ENCODE assay signal across 18 cellular contexts in the genomic region with DNA sequence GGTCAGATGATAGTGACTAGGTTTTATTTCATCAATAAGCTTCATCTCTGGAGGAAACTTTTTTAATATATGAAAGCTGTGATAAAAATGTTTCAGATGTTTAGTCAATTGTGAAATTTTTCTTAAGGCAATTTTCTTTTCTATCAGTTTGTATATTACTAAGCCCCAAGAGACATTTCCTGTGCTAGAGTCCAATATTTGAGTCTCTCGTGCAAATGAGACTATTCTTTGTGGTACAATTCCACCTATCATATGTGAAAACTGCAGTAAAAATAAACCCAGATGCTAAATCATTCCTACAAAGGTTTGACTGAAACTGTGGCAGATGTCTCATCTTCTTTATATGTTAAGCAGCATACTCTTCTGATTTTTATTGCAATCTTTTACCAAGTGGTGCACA. TPM values are rescaled to one million over a fixed set of nuclear protein-coding genes. Genes with fewer than 3 reads are reported as not detected.
DNase-seq lines count a peak whose midpoint lies in the region; ATAC-seq and TF ChIP-seq lines count a peak whose summit lies in the region.
"Had no signal": no experiment of that assay in that cellular context is flagged by ENCODE, and none has a peak within 500 bp of the region (broad histone marks: within the 10 kb centered on the region; RNA-seq: fewer than 3 reads in every experiment).

No MANE protein-coding gene starts in this region.

- H3F3A ChIP-seq in SK-N-SH (replicated peaks; ENCODE audit: insufficient read depth): peaks cover 33% of the 10 kb centered on the region

- POLR2A ChIA-PET in SK-N-SH (lab: Yijun Ruan, JAX): interaction anchor here (0.8 to 1.9 kb wide), 4 partner anchors 11 to 30 kb away, joined by 3 to 11 read pairs (median 6); a partner anchor contains a TSS

- TF ChIP-seq EP300 in SK-N-SH (IDR thresholded peaks at IDR 0.05; ENCODE audit: borderline replicate concordance in 1 of 2, low read depth in 1 of 2, low read length in 1 of 2): no peak

- H3K9ac ChIP-seq in SK-N-SH: peak overlapping the region; percentile 68

- intact Hi-C loops in adrenal gland (cut with DNase I): no loop called here
- intact Hi-C loops in posterior vena cava (cut with DNase I): no loop called here

- H3K27ac ChIP-seq in SK-N-SH (ENCODE audit: low read depth in 2 of 2, low read length in 1 of 2) (peak overlapping the region; percentile 95 to 98), adrenal gland (peak overlapping the region in 3 of 5 donors; percentile 40 to 66 (median 55)), hepatocyte (peak overlapping the region; percentile 83)
- H3K27ac ChIP-seq: 22Rv1, pancreas, thoracic aorta had no signal

- H3K27me3 Mint-ChIP-seq in stimulated activated memory B cell treated with anti-CD40 and anti-IgM and Interleukin-4, amounts not matched to agents 10 μg/mL and 1 μg/mL and 100 μg/mL, for 72 hours: no peaks in the 10 kb centered on the region

- no peaks in the 10 kb centered on the region for H4K20me1 ChIP-seq in SK-N-SH (ENCODE audit: insufficient read depth)
- no peaks in the 10 kb centered on the region for H4K20me1 ChIP-seq in hepatocyte (ENCODE audit: insufficient read depth, poor library complexity, severe bottlenecking)

- no peaks in the 10 kb centered on the region for H3K9me3 Mint-ChIP-seq in stimulated activated memory B cell treated with anti-CD40 and anti-IgM and Interleukin-4, amounts not matched to agents 10 μg/mL and 1 μg/mL and 100 μg/mL, for 72 hours
- H3K9me3 Mint-ChIP-seq: activated naive CD4-positive, alpha-beta T cell treated with anti-CD3 and anti-CD28 coated beads, Interleukin-2, amount 50 U/mL, for 72 hours; endodermal cell had no signal

- H3K4me2 ChIP-seq in SK-N-SH (peak overlapping the region; percentile 55; the same call in 1 of the 2 replicates), hepatocyte (peak overlapping the region; percentile 45)

- H3K4me3 Mint-ChIP-seq in stimulated activated memory B cell treated with anti-CD40 and anti-IgM and Interleukin-4, amounts not matched to agents 10 μg/mL and 1 μg/mL and 100 μg/mL, for 72 hours: no peak overlapping the region
- H3K4me3 Mint-ChIP-seq: endodermal cell had no signal

- TF ChIP-seq POLR2A in adrenal gland (IDR thresholded peaks at IDR 0.05): no peak

- TF ChIP-seq RAD21 in SK-N-SH (IDR thresholded peaks at IDR 0.05; ENCODE audit: low read length): no peak

- no peaks in the 10 kb centered on the region for H3K9me2 ChIP-seq in SK-N-SH
- H3K9me2 ChIP-seq in hepatocyte (replicated peaks; ENCODE audit: insufficient read depth): no peaks in the 10 kb centered on the region

- TF ChIP-seq CTCF in SK-N-SH (IDR thresholded peaks at IDR 0.05): no peak
- TF ChIP-seq CTCF in adrenal gland (IDR thresholded peaks at IDR 0.05): no peak
- no peak for TF ChIP-seq CTCF in hepatocyte (IDR thresholded peaks at IDR 0.05; ENCODE audit: poor library complexity)

- peak overlapping the region; percentile 50 for H3K27ac Mint-ChIP-seq in stimulated activated memory B cell treated with anti-CD40 and anti-IgM and Interleukin-4, amounts not matched to agents 10 μg/mL and 1 μg/mL and 100 μg/mL, for 72 hours

- DNase-seq in SK-N-SH (no peak), adrenal gland (no peak), hepatocyte (ENCODE audit: low spot score) (no peak), posterior vena cava (ENCODE audit: low spot score) (no peak), NCI-H526 (lab: John Stamatoyannopoulos, UW) (no peak)
- DNase-seq in activated naive CD4-positive, alpha-beta T cell treated with anti-CD3 and anti-CD28 coated beads, Interleukin-2, amount 50 U/mL, for 16 hours: no peak
- DNase-seq: activated CD4-positive, alpha-beta T cell treated with anti-CD3 and anti-CD28 coated beads for 4 hours; DMS79 treated with DMSO at 0.1 percent for 48 hours; endodermal cell; mucosa of descending colon; NCI-H2171; pancreas; T-helper 9 cell had no signal

- peaks cover 32 to 38% of the 10 kb centered on the region in 2 experiments for H3K36me3 ChIP-seq in SK-N-SH (replicated peaks in 1 of 2; ENCODE audit: control insufficient read depth in 1 of 2, insufficient read depth in 2 of 2, low read length in 1 of 2)
- H3K36me3 ChIP-seq in adrenal gland (replicated peaks in 1 of 2): peaks cover 0 to 38% of the 10 kb centered on the region in 2 donors
- no peaks in the 10 kb centered on the region for H3K36me3 ChIP-seq in hepatocyte (replicated peaks; ENCODE audit: insufficient read depth, low read depth)

- H3K27me3 ChIP-seq in SK-N-SH (ENCODE audit: insufficient read depth) (no peaks in the 10 kb centered on the region), adrenal gland (no peaks in the 10 kb centered on the region), hepatocyte (no peaks in the 10 kb centered on the region)
- H3K27me3 ChIP-seq: pancreas had no signal

- ATAC-seq in SK-N-SH treated with all-trans-retinoic acid at 6 μM for 48 hours: no peak
- ATAC-seq in stimulated activated memory B cell treated with anti-CD40 and anti-IgM and Interleukin-4, amounts not matched to agents 10 μg/mL and 1 μg/mL and 100 μg/mL, for 72 hours: no peak
- ATAC-seq: mucosa of descending colon had no signal

- peaks cover 10% of the 10 kb centered on the region for H3K4me1 Mint-ChIP-seq in stimulated activated memory B cell treated with anti-CD40 and anti-IgM and Interleukin-4, amounts not matched to agents 10 μg/mL and 1 μg/mL and 100 μg/mL, for 72 hours

- H3K4me1 ChIP-seq in SK-N-SH (ENCODE audit: control insufficient read depth in 1 of 2, insufficient read depth in 2 of 2, low read depth in 1 of 2, low read length in 1 of 2): peaks cover 14 to 26% of the 10 kb centered on the region in 2 experiments; a peak in 3 of 4 replicates
- peaks cover 0 to 23% of the 10 kb centered on the region in 2 donors for H3K4me1 ChIP-seq in adrenal gland (replicated peaks in 1 of 2)
- peaks cover 10% of the 10 kb centered on the region for H3K4me1 ChIP-seq in hepatocyte (ENCODE audit: insufficient read depth)
- H3K4me1 ChIP-seq: pancreas had no signal

- H2AFZ ChIP-seq in SK-N-SH (ENCODE audit: low read depth): peak overlapping the region; percentile 37; the same call in 1 of the 2 replicates
- H2AFZ ChIP-seq in hepatocyte: no peak overlapping the region

- CTCF ChIA-PET in SK-N-SH (lab: Yijun Ruan, JAX): interaction anchor here (0.8 to 2.3 kb wide), 7 partner anchors 10 to 373 kb away, joined by 3 to 13 read pairs (median 5); a partner anchor contains a TSS

- H3K4me3 ChIP-seq in SK-N-SH (ENCODE audit: low read depth in 2 of 2, low read length in 1 of 2) (no peak overlapping the region), adrenal gland (no peak overlapping the region), hepatocyte (no peak overlapping the region)
- H3K4me3 ChIP-seq: mucosa of descending colon, pancreas, thoracic aorta had no signal

- H3K9me3 ChIP-seq in SK-N-SH: no peaks in the 10 kb centered on the region
- H3K9me3 ChIP-seq in adrenal gland (replicated peaks in 1 of 3): no peaks in the 10 kb centered on the region
- no peaks in the 10 kb centered on the region for H3K9me3 ChIP-seq in hepatocyte (ENCODE audit: low read depth)
- H3K9me3 ChIP-seq: mucosa of descending colon, pancreas, thoracic aorta had no signal

- H3K36me3 Mint-ChIP-seq in stimulated activated memory B cell treated with anti-CD40 and anti-IgM and Interleukin-4, amounts not matched to agents 10 μg/mL and 1 μg/mL and 100 μg/mL, for 72 hours: peaks cover 57% of the 10 kb centered on the region

- WGBS in SK-N-SH (ENCODE audit: low lambda C conversion rate): 75% methylated on average over 1 of the region's 1 CpG
- WGBS in adrenal gland, 4 donors: 68 to 87% (median 78%) methylated on average over 1 of the region's 1 CpG
- 74% methylated on average over 1 of the region's 1 CpG for WGBS in hepatocyte (ENCODE audit: low lambda C conversion rate, missing lambda C conversion rate)

- H3K79me2 ChIP-seq in SK-N-SH (ENCODE audit: insufficient read depth): no peaks in the 10 kb centered on the region
- H3K79me2 ChIP-seq in hepatocyte: no peaks in the 10 kb centered on the region

TF ChIP-seq in SK-N-SH, 30 proteins besides CTCF, POLR2A, EP300 and RAD21 (continues in another document):
- TF ChIP-seq, protein P1, sequence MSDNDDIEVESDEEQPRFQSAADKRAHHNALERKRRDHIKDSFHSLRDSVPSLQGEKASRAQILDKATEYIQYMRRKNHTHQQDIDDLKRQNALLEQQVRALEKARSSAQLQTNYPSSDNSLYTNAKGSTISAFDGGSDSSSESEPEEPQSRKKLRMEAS (IDR thresholded peaks at IDR 0.05; ENCODE audit: low read depth): no peak
- TF ChIP-seq TCF12 (IDR thresholded peaks at IDR 0.05): no peak
- TF ChIP-seq POLR2AphosphoS5 (IDR thresholded peaks at IDR 0.05; ENCODE audit: low read depth, low read length): no peak
- TF ChIP-seq RXRA (IDR thresholded peaks at IDR 0.05; ENCODE audit: borderline replicate concordance, low read depth): no peak
- TF ChIP-seq RFX5 (IDR thresholded peaks at IDR 0.05; ENCODE audit: low read length): no peak
- no peak for TF ChIP-seq MEF2A (IDR thresholded peaks at IDR 0.05; ENCODE audit: borderline replicate concordance, low read depth)

TF ChIP-seq in SK-N-SH treated with all-trans-retinoic acid at 6 μM for 48 hours, 23 proteins besides CTCF, POLR2A, EP300 and RAD21 (continues in another document):
- TF ChIP-seq ARNTL (CRISPR knock-in tag; IDR thresholded peaks at IDR 0.05; ENCODE audit: borderline replicate concordance, low read depth) (no peak), ZNF8 (CRISPR knock-in tag; IDR thresholded peaks at IDR 0.05) (no peak), PPARA (CRISPR knock-in tag; IDR thresholded peaks at IDR 0.05; ENCODE audit: borderline replicate concordance) (no peak)

RNA-seq across cellular contexts. Expression of a gene that starts 28.0 kb away (rescaled TPM):
- polyA plus RNA-seq in SK-N-SH (2012; rRNA removed) (10.1 and 13.0 TPM in 2 replicates), adrenal gland (10 to 100 TPM; 13.8 to 58.4 (median 21.6) TPM), hepatocyte (23.6 and 24.4 TPM in 2 replicates)
- polyA plus RNA-seq in SK-N-SH (2012; cell fraction: cytosol; rRNA removed): 16.1 and 18.8 TPM in 2 replicates
- 10.4 and 16.2 TPM in 2 replicates for polyA plus RNA-seq in SK-N-SH (2012; cell fraction: nucleus; rRNA removed)
- total RNA-seq in adrenal gland (10 to 100 TPM; 25.3 to 49.5 (median 32.4) TPM), hepatocyte (28.0 and 29.1 TPM in 2 replicates), posterior vena cava (10 to 100 TPM; 25.1 to 25.4 TPM)

RNA-seq across cellular contexts. Expression of a gene that starts 29.6 kb away (rescaled TPM):
- 298 and 394 TPM in 2 replicates for polyA plus RNA-seq in SK-N-SH (2012; rRNA removed)
- polyA plus RNA-seq in SK-N-SH (2012; cell fraction: cytosol; rRNA removed): 416 and 436 TPM in 2 replicates
- 174 and 354 TPM in 2 replicates for polyA plus RNA-seq in SK-N-SH (2012; cell fraction: nucleus; rRNA removed)
- total RNA-seq in adrenal gland: 1,000 to 10,000 TPM in 1 of 8 donors, 100 to 1,000 TPM in 7; 392 to 1,049 (median 667) TPM
- 1,000 to 10,000 TPM in 1 of 3 donors, 100 to 1,000 TPM in 2; 114 to 1,085 (median 156) TPM for polyA plus RNA-seq in adrenal gland
- total RNA-seq in hepatocyte: 605 and 638 TPM in 2 replicates
- polyA plus RNA-seq in hepatocyte: 452 and 503 TPM in 2 replicates
- 1,000 to 10,000 TPM in 1 of 2 donors, 100 to 1,000 TPM in 1; 885 to 1,062 TPM for total RNA-seq in posterior vena cava
